ENCODE assay signal across 1 cellular context in the genomic region with DNA sequence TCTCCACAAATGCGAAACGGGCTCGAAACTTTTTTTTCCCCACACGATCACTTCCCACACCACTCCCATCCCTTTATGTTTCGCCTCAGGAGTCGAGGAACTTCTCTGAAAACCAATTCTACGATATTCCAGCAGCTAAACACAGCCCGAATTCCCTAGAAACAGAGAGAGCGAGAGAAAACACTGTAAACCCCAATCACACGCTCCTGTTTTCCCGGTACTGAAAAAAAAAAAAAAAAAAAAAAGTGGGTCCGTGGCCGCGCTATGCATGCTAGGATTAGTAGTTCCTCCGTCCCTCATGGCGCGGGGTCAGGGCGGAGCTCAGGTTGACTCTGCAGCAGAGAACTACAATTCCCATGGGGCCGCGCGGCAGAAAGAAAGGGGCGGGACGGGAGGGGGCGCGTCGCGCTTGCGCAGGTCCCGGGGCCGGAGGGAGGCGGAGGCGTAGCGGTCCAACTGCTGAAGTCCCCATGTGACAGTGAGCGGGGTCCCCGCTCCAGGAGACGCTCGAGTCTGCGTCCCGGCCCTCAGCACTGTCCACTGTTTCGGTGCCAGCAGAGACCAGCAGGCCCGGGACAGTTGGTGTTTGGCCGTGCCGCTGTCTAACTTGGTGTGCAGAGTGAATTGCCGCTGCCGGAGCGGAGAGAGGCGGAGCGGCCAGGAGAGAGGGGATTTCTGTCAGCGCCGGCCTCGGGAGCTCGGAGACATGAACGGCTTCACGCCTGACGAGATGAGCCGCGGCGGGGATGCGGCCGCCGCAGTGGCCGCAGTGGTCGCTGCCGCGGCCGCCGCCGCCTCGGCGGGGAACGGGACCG.
TF ChIP-seq lines count a peak whose summit lies in the region.

A gene with protein sequence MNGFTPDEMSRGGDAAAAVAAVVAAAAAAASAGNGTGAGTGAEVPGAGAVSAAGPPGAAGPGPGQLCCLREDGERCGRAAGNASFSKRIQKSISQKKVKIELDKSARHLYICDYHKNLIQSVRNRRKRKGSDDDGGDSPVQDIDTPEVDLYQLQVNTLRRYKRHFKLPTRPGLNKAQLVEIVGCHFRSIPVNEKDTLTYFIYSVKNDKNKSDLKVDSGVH (plus strand): TSS at position 478 of the 815 bp plus-strand sequence. CDS start 229 bp downstream, at position 707.

TF ChIP-seq in H1, 55 proteins besides CTCF, POLR2A, EP300 and RAD21 (continued from another document):
- TF ChIP-seq SP4 (IDR thresholded peaks at IDR 0.05; ENCODE audit: low read length) (0 out of 2 replicates have a peak, but pooled peaks have one; percentile 53), SP1 (IDR thresholded peaks at IDR 0.05; ENCODE audit: low read depth, low read length) (peak; percentile 66; the same call in 1 of the 2 replicates), JUND (IDR thresholded peaks at IDR 0.05; ENCODE audit: low read length) (no peak), SUZ12 (IDR thresholded peaks at IDR 0.05; ENCODE audit: low read length) (no peak), CEBPB (IDR thresholded peaks at IDR 0.05; ENCODE audit: low read depth, low read length) (no peak), TCF12 (IDR thresholded peaks at IDR 0.05; ENCODE audit: low read depth, low read length) (no peak), SIX5 (IDR thresholded peaks at IDR 0.05; ENCODE audit: low read depth, low read length) (peak; percentile 82), CHD1 (IDR thresholded peaks at IDR 0.05; ENCODE audit: low read depth, low read length) (no peak), CHD2 (IDR thresholded peaks at IDR 0.05; ENCODE audit: low read length) (no peak), TAF1 (IDR thresholded peaks at IDR 0.05; ENCODE audit: low read depth, low read length) (peak; percentile 74; the same call in 1 of the 2 replicates), BCL11A (IDR thresholded peaks at IDR 0.05; ENCODE audit: low read depth in 2 of 2, low read length in 2 of 2) (no peak), EZH2 (IDR thresholded peaks at IDR 0.05; ENCODE audit: low read depth, low read length, severe bottlenecking) (no peak), HDAC6 (IDR thresholded peaks at IDR 0.05; ENCODE audit: low read depth, low read length) (no peak), EGR1 (IDR thresholded peaks at IDR 0.05; ENCODE audit: borderline replicate concordance, low read depth, low read length) (peak; percentile 10; the same call in 1 of the 2 replicates), RXRA (IDR thresholded peaks at IDR 0.05; ENCODE audit: insufficient read depth, low read depth, low read length) (no peak), PHF8 (conservative IDR thresholded peaks at IDR 0.05; ENCODE audit: low read depth, low read length) (peak; percentile 60), KDM4A (IDR thresholded peaks at IDR 0.05; ENCODE audit: low read depth, low read length, severe bottlenecking) (peak; percentile 77), TBP (IDR thresholded peaks at IDR 0.05; ENCODE audit: low read depth, low read length) (peak; percentile 66; the same call in 1 of the 2 replicates), MAFK (IDR thresholded peaks at IDR 0.05; ENCODE audit: low read depth, low read length) (no peak), NANOG (IDR thresholded peaks at IDR 0.05; ENCODE audit: insufficient read depth, low read depth, low read length, poor library complexity, severe bottlenecking) (no peak), YY1 (IDR thresholded peaks at IDR 0.05; ENCODE audit: low read depth, low read length) (peak; percentile 79), POLR2AphosphoS5 (IDR thresholded peaks at IDR 0.05; ENCODE audit: low read depth, low read length) (peak; percentile 61; the same call in 1 of the 2 replicates), BACH1 (IDR thresholded peaks at IDR 0.05; ENCODE audit: low read length) (no peak), FOSL1 (IDR thresholded peaks at IDR 0.05; ENCODE audit: insufficient read depth, low read depth, low read length) (no peak), GTF2F1 (IDR thresholded peaks at IDR 0.05; ENCODE audit: borderline replicate concordance, low read depth, low read length) (no peak), CREB1 (IDR thresholded peaks at IDR 0.05) (peak; percentile 75), ZNF274 (IDR thresholded peaks at IDR 0.05; ENCODE audit: borderline replicate concordance, extremely low read depth, low read length) (no peak), TAF7 (optimal IDR thresholded peaks at IDR 0.05; ENCODE audit: borderline replicate concordance, low read depth, low read length) (no peak), CTBP2 (IDR thresholded peaks at IDR 0.05; ENCODE audit: borderline replicate concordance, insufficient read depth, insufficient read length, low read length) (no peak), SIN3A (conservative IDR thresholded peaks at IDR 0.05 in 1 of 2, IDR thresholded peaks at IDR 0.05 in 1 of 2; ENCODE audit: low read depth in 1 of 2, low read length in 2 of 2) (peak; percentile 95 to 97; a peak in 3 of 4 replicates), RFX5 (IDR thresholded peaks at IDR 0.05; ENCODE audit: borderline replicate concordance, low read depth, low read length) (no peak), TEAD4 (IDR thresholded peaks at IDR 0.05; ENCODE audit: low read depth, low read length) (no peak), RNF2 (IDR thresholded peaks at IDR 0.05; ENCODE audit: borderline replicate concordance, low read depth, low read length, missing control alignments, poor library complexity, severe bottlenecking) (no peak), CBX5 (IDR thresholded peaks at IDR 0.05; ENCODE audit: low read depth, low read length) (no peak), JUN (IDR thresholded peaks at IDR 0.05; ENCODE audit: low read depth, low read length) (no peak), KDM1A (IDR thresholded peaks at IDR 0.05; ENCODE audit: borderline replicate concordance, low read length) (no peak), BRCA1 (IDR thresholded peaks at IDR 0.05; ENCODE audit: low read depth, low read length) (no peak), SAP30 (IDR thresholded peaks at IDR 0.05; ENCODE audit: insufficient read depth, insufficient replicate concordance, low read length) (peak; percentile 98), KDM5A (IDR thresholded peaks at IDR 0.05; ENCODE audit: low read length) (no peak), POU5F1 (IDR thresholded peaks at IDR 0.05; ENCODE audit: low read depth, low read length) (no peak)
- TF ChIP-seq, protein P1, sequence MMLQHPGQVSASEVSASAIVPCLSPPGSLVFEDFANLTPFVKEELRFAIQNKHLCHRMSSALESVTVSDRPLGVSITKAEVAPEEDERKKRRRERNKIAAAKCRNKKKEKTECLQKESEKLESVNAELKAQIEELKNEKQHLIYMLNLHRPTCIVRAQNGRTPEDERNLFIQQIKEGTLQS (IDR thresholded peaks at IDR 0.05; ENCODE audit: insufficient read depth, low read depth, low read length) = peak; percentile 23; the same call in 1 of the 2 replicates
- TF ChIP-seq, protein P2, sequence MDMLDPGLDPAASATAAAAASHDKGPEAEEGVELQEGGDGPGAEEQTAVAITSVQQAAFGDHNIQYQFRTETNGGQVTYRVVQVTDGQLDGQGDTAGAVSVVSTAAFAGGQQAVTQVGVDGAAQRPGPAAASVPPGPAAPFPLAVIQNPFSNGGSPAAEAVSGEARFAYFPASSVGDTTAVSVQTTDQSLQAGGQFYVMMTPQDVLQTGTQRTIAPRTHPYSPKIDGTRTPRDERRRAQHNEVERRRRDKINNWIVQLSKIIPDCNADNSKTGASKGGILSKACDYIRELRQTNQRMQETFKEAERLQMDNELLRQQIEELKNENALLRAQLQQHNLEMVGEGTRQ (IDR thresholded peaks at IDR 0.05; ENCODE audit: low read length) = peak; percentile 54; the same call in 1 of the 2 replicates
- TF ChIP-seq, protein P3, sequence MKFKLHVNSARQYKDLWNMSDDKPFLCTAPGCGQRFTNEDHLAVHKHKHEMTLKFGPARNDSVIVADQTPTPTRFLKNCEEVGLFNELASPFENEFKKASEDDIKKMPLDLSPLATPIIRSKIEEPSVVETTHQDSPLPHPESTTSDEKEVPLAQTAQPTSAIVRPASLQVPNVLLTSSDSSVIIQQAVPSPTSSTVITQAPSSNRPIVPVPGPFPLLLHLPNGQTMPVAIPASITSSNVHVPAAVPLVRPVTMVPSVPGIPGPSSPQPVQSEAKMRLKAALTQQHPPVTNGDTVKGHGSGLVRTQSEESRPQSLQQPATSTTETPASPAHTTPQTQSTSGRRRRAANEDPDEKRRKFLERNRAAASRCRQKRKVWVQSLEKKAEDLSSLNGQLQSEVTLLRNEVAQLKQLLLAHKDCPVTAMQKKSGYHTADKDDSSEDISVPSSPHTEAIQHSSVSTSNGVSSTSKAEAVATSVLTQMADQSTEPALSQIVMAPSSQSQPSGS (IDR thresholded peaks at IDR 0.05; ENCODE audit: low read length) = no peak
- TF ChIP-seq, protein P4, sequence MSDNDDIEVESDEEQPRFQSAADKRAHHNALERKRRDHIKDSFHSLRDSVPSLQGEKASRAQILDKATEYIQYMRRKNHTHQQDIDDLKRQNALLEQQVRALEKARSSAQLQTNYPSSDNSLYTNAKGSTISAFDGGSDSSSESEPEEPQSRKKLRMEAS (IDR thresholded peaks at IDR 0.05) = peak; percentile 76
- TF ChIP-seq, protein P5, sequence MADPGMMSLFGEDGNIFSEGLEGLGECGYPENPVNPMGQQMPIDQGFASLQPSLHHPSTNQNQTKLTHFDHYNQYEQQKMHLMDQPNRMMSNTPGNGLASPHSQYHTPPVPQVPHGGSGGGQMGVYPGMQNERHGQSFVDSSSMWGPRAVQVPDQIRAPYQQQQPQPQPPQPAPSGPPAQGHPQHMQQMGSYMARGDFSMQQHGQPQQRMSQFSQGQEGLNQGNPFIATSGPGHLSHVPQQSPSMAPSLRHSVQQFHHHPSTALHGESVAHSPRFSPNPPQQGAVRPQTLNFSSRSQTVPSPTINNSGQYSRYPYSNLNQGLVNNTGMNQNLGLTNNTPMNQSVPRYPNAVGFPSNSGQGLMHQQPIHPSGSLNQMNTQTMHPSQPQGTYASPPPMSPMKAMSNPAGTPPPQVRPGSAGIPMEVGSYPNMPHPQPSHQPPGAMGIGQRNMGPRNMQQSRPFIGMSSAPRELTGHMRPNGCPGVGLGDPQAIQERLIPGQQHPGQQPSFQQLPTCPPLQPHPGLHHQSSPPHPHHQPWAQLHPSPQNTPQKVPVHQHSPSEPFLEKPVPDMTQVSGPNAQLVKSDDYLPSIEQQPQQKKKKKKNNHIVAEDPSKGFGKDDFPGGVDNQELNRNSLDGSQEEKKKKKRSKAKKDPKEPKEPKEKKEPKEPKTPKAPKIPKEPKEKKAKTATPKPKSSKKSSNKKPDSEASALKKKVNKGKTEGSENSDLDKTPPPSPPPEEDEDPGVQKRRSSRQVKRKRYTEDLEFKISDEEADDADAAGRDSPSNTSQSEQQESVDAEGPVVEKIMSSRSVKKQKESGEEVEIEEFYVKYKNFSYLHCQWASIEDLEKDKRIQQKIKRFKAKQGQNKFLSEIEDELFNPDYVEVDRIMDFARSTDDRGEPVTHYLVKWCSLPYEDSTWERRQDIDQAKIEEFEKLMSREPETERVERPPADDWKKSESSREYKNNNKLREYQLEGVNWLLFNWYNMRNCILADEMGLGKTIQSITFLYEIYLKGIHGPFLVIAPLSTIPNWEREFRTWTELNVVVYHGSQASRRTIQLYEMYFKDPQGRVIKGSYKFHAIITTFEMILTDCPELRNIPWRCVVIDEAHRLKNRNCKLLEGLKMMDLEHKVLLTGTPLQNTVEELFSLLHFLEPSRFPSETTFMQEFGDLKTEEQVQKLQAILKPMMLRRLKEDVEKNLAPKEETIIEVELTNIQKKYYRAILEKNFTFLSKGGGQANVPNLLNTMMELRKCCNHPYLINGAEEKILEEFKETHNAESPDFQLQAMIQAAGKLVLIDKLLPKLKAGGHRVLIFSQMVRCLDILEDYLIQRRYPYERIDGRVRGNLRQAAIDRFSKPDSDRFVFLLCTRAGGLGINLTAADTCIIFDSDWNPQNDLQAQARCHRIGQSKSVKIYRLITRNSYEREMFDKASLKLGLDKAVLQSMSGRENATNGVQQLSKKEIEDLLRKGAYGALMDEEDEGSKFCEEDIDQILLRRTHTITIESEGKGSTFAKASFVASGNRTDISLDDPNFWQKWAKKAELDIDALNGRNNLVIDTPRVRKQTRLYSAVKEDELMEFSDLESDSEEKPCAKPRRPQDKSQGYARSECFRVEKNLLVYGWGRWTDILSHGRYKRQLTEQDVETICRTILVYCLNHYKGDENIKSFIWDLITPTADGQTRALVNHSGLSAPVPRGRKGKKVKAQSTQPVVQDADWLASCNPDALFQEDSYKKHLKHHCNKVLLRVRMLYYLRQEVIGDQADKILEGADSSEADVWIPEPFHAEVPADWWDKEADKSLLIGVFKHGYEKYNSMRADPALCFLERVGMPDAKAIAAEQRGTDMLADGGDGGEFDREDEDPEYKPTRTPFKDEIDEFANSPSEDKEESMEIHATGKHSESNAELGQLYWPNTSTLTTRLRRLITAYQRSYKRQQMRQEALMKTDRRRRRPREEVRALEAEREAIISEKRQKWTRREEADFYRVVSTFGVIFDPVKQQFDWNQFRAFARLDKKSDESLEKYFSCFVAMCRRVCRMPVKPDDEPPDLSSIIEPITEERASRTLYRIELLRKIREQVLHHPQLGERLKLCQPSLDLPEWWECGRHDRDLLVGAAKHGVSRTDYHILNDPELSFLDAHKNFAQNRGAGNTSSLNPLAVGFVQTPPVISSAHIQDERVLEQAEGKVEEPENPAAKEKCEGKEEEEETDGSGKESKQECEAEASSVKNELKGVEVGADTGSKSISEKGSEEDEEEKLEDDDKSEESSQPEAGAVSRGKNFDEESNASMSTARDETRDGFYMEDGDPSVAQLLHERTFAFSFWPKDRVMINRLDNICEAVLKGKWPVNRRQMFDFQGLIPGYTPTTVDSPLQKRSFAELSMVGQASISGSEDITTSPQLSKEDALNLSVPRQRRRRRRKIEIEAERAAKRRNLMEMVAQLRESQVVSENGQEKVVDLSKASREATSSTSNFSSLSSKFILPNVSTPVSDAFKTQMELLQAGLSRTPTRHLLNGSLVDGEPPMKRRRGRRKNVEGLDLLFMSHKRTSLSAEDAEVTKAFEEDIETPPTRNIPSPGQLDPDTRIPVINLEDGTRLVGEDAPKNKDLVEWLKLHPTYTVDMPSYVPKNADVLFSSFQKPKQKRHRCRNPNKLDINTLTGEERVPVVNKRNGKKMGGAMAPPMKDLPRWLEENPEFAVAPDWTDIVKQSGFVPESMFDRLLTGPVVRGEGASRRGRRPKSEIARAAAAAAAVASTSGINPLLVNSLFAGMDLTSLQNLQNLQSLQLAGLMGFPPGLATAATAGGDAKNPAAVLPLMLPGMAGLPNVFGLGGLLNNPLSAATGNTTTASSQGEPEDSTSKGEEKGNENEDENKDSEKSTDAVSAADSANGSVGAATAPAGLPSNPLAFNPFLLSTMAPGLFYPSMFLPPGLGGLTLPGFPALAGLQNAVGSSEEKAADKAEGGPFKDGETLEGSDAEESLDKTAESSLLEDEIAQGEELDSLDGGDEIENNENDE (IDR thresholded peaks at IDR 0.05; ENCODE audit: insufficient replicate concordance, low read length) = no peak
